In genomic region chr16:29259635-29260457, GRCh38 we compare ENCODE assay signal across 8 cellular contexts.
DNase-seq lines count a peak whose midpoint lies in the region; ATAC-seq, FAIRE-seq and TF ChIP-seq lines count a peak whose summit lies in the region.
"Not testable (repeated sequence)": the region's sequence is repeated elsewhere in the genome, so short reads cannot be mapped to it uniquely, and the experiment has no call there.

No MANE protein-coding gene starts in this region.

- not testable (repeated sequence) for H3K9ac ChIP-seq in HCT116 (ENCODE audit: low read length)

- POLR2A ChIA-PET in HCT116 (lab: Charles Lee) = not testable (repeated sequence)

- CTCF ChIA-PET in HCT116 (lab: Charles Lee) = not testable (repeated sequence)

- not testable (repeated sequence) for H3K79me2 ChIP-seq in HCT116 (ENCODE audit: insufficient read depth, low read length)

- not testable (repeated sequence) for TF ChIP-seq POLR2A in HCT116 (IDR thresholded peaks at IDR 0.05; ENCODE audit: borderline replicate concordance, extremely low read depth, insufficient read depth, insufficient read length); body of pancreas (IDR thresholded peaks at IDR 0.05); stomach (IDR thresholded peaks at IDR 0.05); uterus (IDR thresholded peaks at IDR 0.05)

- DNase-seq in HCT116 (ENCODE audit: low read depth, low spot score) = not testable (repeated sequence)
- DNase-seq in body of pancreas = peak; percentile 19 to 67 (median 38)
- DNase-seq in heart right ventricle = peak in 1 of 2 donors; percentile 55
- peak; percentile 20 for DNase-seq in kidney tubule cell (ENCODE audit: low spot score)
- DNase-seq in medulla oblongata (ENCODE audit: extremely low spot score) = peak; percentile 15
- peak in 5 of 6 donors; percentile 32 to 81 (median 46) for DNase-seq in pancreas
- peak; percentile 51 for DNase-seq in stomach
- peak in 1 of 2 donors; percentile 46 for DNase-seq in uterus

- not testable (repeated sequence) for H4K20me1 ChIP-seq in HCT116 (ENCODE audit: insufficient read depth)

- H3K4me2 ChIP-seq in HCT116 (ENCODE audit: low read length) = not testable (repeated sequence)

- H2AFZ ChIP-seq in HCT116 (ENCODE audit: low read depth, low read length, poor library complexity, severe bottlenecking) = not testable (repeated sequence)

- H3K36me3 ChIP-seq in HCT116 (ENCODE audit: control insufficient read depth in 1 of 2, insufficient read depth in 2 of 2, low read length in 2 of 2); body of pancreas (replicated peaks in 1 of 2; ENCODE audit: insufficient read depth in 1 of 2, low read depth in 2 of 2); heart right ventricle; pancreas; stomach; uterus: not testable (repeated sequence)

- H3K4me1 ChIP-seq in HCT116 (ENCODE audit: control insufficient read depth in 1 of 2, insufficient read depth in 2 of 2, low read length in 2 of 2) = peaks cover 8 to 28% of the 10 kb centered on the region in 2 experiments
- peaks cover 47% of the 10 kb centered on the region for H3K4me1 ChIP-seq in body of pancreas
- H3K4me1 ChIP-seq in heart right ventricle = peaks cover 9 to 71% (median 30%) of the 10 kb centered on the region in 9 donors
- H3K4me1 ChIP-seq in pancreas = peaks cover 0 to 17% (median 14%) of the 10 kb centered on the region in 3 donors
- peaks cover 17 to 39% (median 29%) of the 10 kb centered on the region in 4 donors for H3K4me1 ChIP-seq in stomach
- peaks cover 6 to 13% of the 10 kb centered on the region in 2 donors for H3K4me1 ChIP-seq in uterus

- not testable (repeated sequence) for BruUV-seq in HCT116 (replicated peaks; lab: Mats Ljungman, UMichigan)

- not testable (repeated sequence) for H3K27ac ChIP-seq in HCT116 (ENCODE audit: low read depth, low read length)
- H3K27ac ChIP-seq in body of pancreas (peak overlapping the region; percentile 71 to 84 (median 76)), heart right ventricle (peak overlapping the region; percentile 74 to 93 (median 86)), pancreas (peak overlapping the region in 3 of 4 donors; percentile 57 to 72 (median 62)), stomach (peak overlapping the region; percentile 79 to 87 (median 85)), uterus (peak overlapping the region; percentile 82 to 93)

- H3K9me2 ChIP-seq in HCT116 (ENCODE audit: insufficient read depth) = not testable (repeated sequence)

- TF ChIP-seq EP300 in stomach (IDR thresholded peaks at IDR 0.05) = not testable (repeated sequence)

- WGBS in body of pancreas, 2 donors = 33 to 34% methylated on average over 13 to 22 of the region's 25 CpGs
- WGBS in heart right ventricle, 2 donors = 49 to 61% methylated on average over 25 of the region's 25 CpGs
- WGBS in pancreas, 2 donors = 40 to 43% methylated on average over 20 to 25 of the region's 25 CpGs
- 24 to 70% (median 53%) methylated on average over 13 to 23 of the region's 25 CpGs for WGBS in stomach, 5 donors

- not testable (repeated sequence) for ATAC-seq in HCT116
- ATAC-seq in body of pancreas (peak; percentile 36), heart right ventricle (peak in 6 of 8 donors; percentile 2 to 50 (median 16)), pancreas (peak; percentile 23 to 61 (median 46))

- not testable (repeated sequence) for TF ChIP-seq CTCF in HCT116 (IDR thresholded peaks at IDR 0.05 in 2 of 3, conservative IDR thresholded peaks at IDR 0.05 in 1 of 3; ENCODE audit: borderline replicate concordance in 1 of 3, insufficient read depth in 1 of 3, low read depth in 2 of 3, low read length in 2 of 3); body of pancreas (IDR thresholded peaks at IDR 0.05); heart right ventricle (IDR thresholded peaks at IDR 0.05); pancreas (IDR thresholded peaks at IDR 0.05); stomach (IDR thresholded peaks at IDR 0.05)
- peak in 1 of 4 experiments; percentile 7 for TF ChIP-seq CTCF in uterus (IDR thresholded peaks at IDR 0.05)

- not testable (repeated sequence) for FAIRE-seq in pancreas (lab: Jason Lieb, UNC)

- not testable (repeated sequence) for H3K27me3 ChIP-seq in HCT116 (ENCODE audit: insufficient read depth, low read length); body of pancreas; heart right ventricle; pancreas; stomach; uterus

- intact Hi-C loops in HCT116 (cut with micrococcal nuclease) = loop anchor here (10.0 kb wide), 1 partner anchor 285 kb away; the partner anchor contains the start of gene SPNS1
- intact Hi-C loops in body of pancreas (cut with DNase I); pancreas (cut with DNase I); stomach (cut with DNase I; ENCODE audit: low total_unique reads); uterus (cut with DNase I; ENCODE audit: low total_unique reads): not testable (repeated sequence)
- intact Hi-C loops in heart right ventricle (cut with DNase I) = loop anchor here in 5 of 10 donors (5.0 to 10.0 kb wide), 3 partner anchors 143 to 285 kb away; partner anchors contain the start of gene SPNS1 (in 1 of the 5)

- RAD21 ChIA-PET in HCT116 (lab: Charles Lee; ENCODE audit: low non-redundant PET in 1 of 2, low total read pairs in 2 of 2, uncharacterized antibody in 2 of 2, unreplicated experiment in 2 of 2) = not testable (repeated sequence)

- not testable (repeated sequence) for H3K9me3 ChIP-seq in HCT116 (ENCODE audit: control insufficient read depth in 1 of 2, insufficient read depth in 1 of 2, low read depth in 1 of 2, low read length in 2 of 2); body of pancreas; heart right ventricle; pancreas; stomach; uterus

- not testable (repeated sequence) for H3K4me3 ChIP-seq in HCT116 (replicated peaks in 1 of 2; ENCODE audit: low read depth in 1 of 2, low read length in 2 of 2); body of pancreas; heart right ventricle; pancreas; uterus
- peak overlapping the region in 1 of 4 donors; percentile 6 for H3K4me3 ChIP-seq in stomach

- TF ChIP-seq RAD21 in HCT116 (IDR thresholded peaks at IDR 0.05; ENCODE audit: low read depth) = not testable (repeated sequence)

TF ChIP-seq in HCT116, 20 proteins besides CTCF, POLR2A, EP300 and RAD21:
- peak; percentile 10 for TF ChIP-seq TCF7L2 (IDR thresholded peaks at IDR 0.05; ENCODE audit: borderline replicate concordance, extremely low read depth, insufficient read depth, insufficient read length)
